ENCODE assay signal across 18 cellular contexts in the genomic region with DNA sequence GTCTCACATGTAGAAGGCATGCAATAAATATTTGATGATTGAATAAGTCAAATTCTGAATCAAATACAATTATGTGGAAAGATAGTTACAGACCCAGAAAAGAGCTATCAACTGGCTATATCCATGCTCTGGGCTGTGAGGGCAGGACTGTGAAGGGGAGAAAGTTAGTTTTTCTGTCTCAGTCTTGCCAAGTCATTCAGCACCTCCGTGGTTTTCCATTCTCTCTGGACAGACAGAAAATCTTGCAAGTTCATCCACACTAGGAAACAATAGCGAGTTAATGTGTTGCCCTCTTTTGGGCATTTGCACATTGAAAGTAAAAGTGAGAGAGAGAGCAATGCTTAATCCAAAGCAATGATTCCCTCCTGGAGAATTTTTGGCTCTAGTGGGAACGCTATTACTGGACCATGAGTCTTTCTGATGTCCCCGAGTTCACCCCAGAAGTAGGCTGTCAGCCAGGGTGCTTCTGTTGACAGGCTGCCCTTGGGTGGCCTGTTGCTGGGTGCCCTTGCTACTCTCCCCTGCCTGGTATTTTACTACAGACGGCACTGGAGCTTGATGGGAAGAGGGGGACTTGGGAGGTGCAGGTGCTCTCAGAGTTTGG.
DNase-seq lines count a peak whose midpoint lies in the region; ATAC-seq and TF ChIP-seq lines count a peak whose summit lies in the region.
"Had no signal": no experiment of that assay in that cellular context is flagged by ENCODE, and none has a peak within 500 bp of the region (broad histone marks: within the 10 kb centered on the region; RNA-seq: fewer than 3 reads in every experiment).

No MANE protein-coding gene starts in this region.

- intact Hi-C loops in thyroid gland (cut with DNase I) = no loop called here

- no peaks in the 10 kb centered on the region for H3K27me3 ChIP-seq in thyroid gland

- no peak for TF ChIP-seq POLR2A in thyroid gland (IDR thresholded peaks at IDR 0.05)

- no peak for ATAC-seq in HG03045 (IDR thresholded peaks at IDR 0.05; ENCODE audit: unreplicated experiment)
- ATAC-seq: left colon; naive thymus-derived CD8-positive, alpha-beta T cell had no signal

- no peaks in the 10 kb centered on the region for H3K9me3 ChIP-seq in thyroid gland

- DNase-seq in RWPE1 (ENCODE audit: low spot score) (no peak), fibroblast of the aortic adventitia (ENCODE audit: low read depth) (peak; percentile 28), medulla oblongata (ENCODE audit: extremely low spot score) (peak; percentile 9), thyroid gland (peak; percentile 89 to 93), NCI-H510A (lab: John Stamatoyannopoulos, UW) (no peak)
- DNase-seq in activated CD4-positive, alpha-beta T cell treated with anti-CD3 and anti-CD28 coated beads, Interleukin-2, amount 50 U/mL, for 4 hours = no peak
- DNase-seq: activated naive CD4-positive, alpha-beta T cell; CD4-positive, CD25-positive, alpha-beta regulatory T cell; effector memory CD4-positive, alpha-beta T cell; GF-D8; HCEC 1CT; left colon; naive thymus-derived CD8-positive, alpha-beta T cell; NCI-H2081 treated with DMSO at 0.1 percent for 48 hours; NCI-H82; SHP77 treated with DMSO at 0.1 percent for 48 hours; stimulated activated naive CD4-positive, alpha-beta T cell had no signal

- TF ChIP-seq CTCF in RWPE1 (conservative IDR thresholded peaks at IDR 0.05; ENCODE audit: low read depth) (no peak), fibroblast of the aortic adventitia (IDR thresholded peaks at IDR 0.05; ENCODE audit: insufficient read depth, low read length) (no peak), thyroid gland (IDR thresholded peaks at IDR 0.05) (no peak)

- 6 to 19% methylated on average over 4 to 5 of the region's 5 CpGs for WGBS in thyroid gland, 2 donors

- CTCF ChIA-PET in RWPE1 (lab: Yijun Ruan, JAX) = no interaction called here

- H3K36me3 ChIP-seq in thyroid gland = no peaks in the 10 kb centered on the region

- POLR2A ChIA-PET in RWPE1 (lab: Yijun Ruan, JAX; ENCODE audit: low non-redundant PET) = no interaction called here

- peaks cover 12 to 26% of the 10 kb centered on the region in 2 donors for H3K4me1 ChIP-seq in thyroid gland

- H3K27ac ChIP-seq in RWPE1 (peak overlapping the region; percentile 33), thyroid gland (peak overlapping the region; percentile 37 to 92 (median 62))

- no peak overlapping the region for H3K4me3 ChIP-seq in fibroblast of the aortic adventitia (ENCODE audit: low read depth, low read length)
- no peak overlapping the region for H3K4me3 ChIP-seq in thyroid gland (replicated peaks in 1 of 3)

Comparison
In these comparisons a context has a peak if more than half of its experiments do, and no peak if none do; other contexts are left out.
1. DNase-seq: peak in fibroblast of the aortic adventitia (single experiment), medulla oblongata (single experiment) and thyroid gland (2 of 2); none in RWPE1 (single experiment), activated CD4-positive, alpha-beta T cell treated with anti-CD3 and anti-CD28 coated beads, Interleukin-2, amount 50 U/mL, for 4 hours (0 of 2) and NCI-H510A (single experiment).